ENCODE assay signal across 12 cellular contexts in genomic region chr16:8859913-8860881, GRCh38. TPM values are rescaled to one million over a fixed set of nuclear protein-coding genes. Genes with fewer than 3 reads are reported as not detected.
DNase-seq lines count a peak whose midpoint lies in the region; ATAC-seq and TF ChIP-seq lines count a peak whose summit lies in the region.
"Had no signal": no experiment of that assay in that cellular context is flagged by ENCODE, and none has a peak within 500 bp of the region (broad histone marks: within the 10 kb centered on the region; RNA-seq: fewer than 3 reads in every experiment).

No MANE protein-coding gene starts in this region.

- H3K27me3 Mint-ChIP-seq in HFFc6 (ENCODE audit: insufficient read depth), result peaks cover 23% of the 10 kb centered on the region
- no peaks in the 10 kb centered on the region for H3K27me3 Mint-ChIP-seq in stimulated activated memory B cell treated with anti-CD40 and anti-IgM and Interleukin-4, amounts not matched to agents 10 μg/mL and 1 μg/mL and 100 μg/mL, for 72 hours

- H3K9me2 ChIP-seq in hepatocyte (replicated peaks; ENCODE audit: insufficient read depth), result no peaks in the 10 kb centered on the region

- peaks cover 39% of the 10 kb centered on the region for H3K4me1 Mint-ChIP-seq in HFFc6 (ENCODE audit: low read depth)
- peaks cover 62% of the 10 kb centered on the region for H3K4me1 Mint-ChIP-seq in stimulated activated memory B cell treated with anti-CD40 and anti-IgM and Interleukin-4, amounts not matched to agents 10 μg/mL and 1 μg/mL and 100 μg/mL, for 72 hours

- no peak overlapping the region for H3K4me3 ChIP-seq in cardiac fibroblast (replicated peaks in 1 of 2; ENCODE audit: low read depth in 2 of 2, low read length in 2 of 2)
- H3K4me3 ChIP-seq in hepatocyte, result no peak overlapping the region

- WGBS in hepatocyte (ENCODE audit: low lambda C conversion rate, missing lambda C conversion rate), result 68% methylated on average over 25 of the region's 25 CpGs

- peaks cover 53% of the 10 kb centered on the region for H3K4me1 ChIP-seq in hepatocyte (ENCODE audit: insufficient read depth)

- no peaks in the 10 kb centered on the region for H3K27me3 ChIP-seq in hepatocyte

- H3K27ac ChIP-seq in hepatocyte, result peak overlapping the region; percentile 57
- H3K27ac ChIP-seq: parathyroid adenoma had no signal

- peak overlapping the region; percentile 57 for H3K4me2 ChIP-seq in hepatocyte

- no peaks in the 10 kb centered on the region for H3K9me3 Mint-ChIP-seq in HFFc6
- H3K9me3 Mint-ChIP-seq in stimulated activated memory B cell treated with anti-CD40 and anti-IgM and Interleukin-4, amounts not matched to agents 10 μg/mL and 1 μg/mL and 100 μg/mL, for 72 hours, result no peaks in the 10 kb centered on the region

- peaks cover 37% of the 10 kb centered on the region for H4K20me1 ChIP-seq in hepatocyte (ENCODE audit: insufficient read depth, poor library complexity, severe bottlenecking)

- no peaks in the 10 kb centered on the region for H3K9me3 ChIP-seq in hepatocyte (ENCODE audit: low read depth)

- no peak for TF ChIP-seq CTCF in HFFc6 (IDR thresholded peaks at IDR 0.05)
- no peak for TF ChIP-seq CTCF in cardiac fibroblast (IDR thresholded peaks at IDR 0.05; ENCODE audit: low read depth, low read length)
- TF ChIP-seq CTCF in hepatocyte (IDR thresholded peaks at IDR 0.05; ENCODE audit: poor library complexity), result no peak

- no peak for ATAC-seq in stimulated activated memory B cell treated with anti-CD40 and anti-IgM and Interleukin-4, amounts not matched to agents 10 μg/mL and 1 μg/mL and 100 μg/mL, for 72 hours
- no peak for ATAC-seq in HG03045 (IDR thresholded peaks at IDR 0.05; ENCODE audit: unreplicated experiment)

- no peak overlapping the region for H2AFZ ChIP-seq in hepatocyte
- H2AFZ ChIP-seq: parathyroid adenoma had no signal

- H3K79me2 ChIP-seq in hepatocyte, result peaks cover 68% of the 10 kb centered on the region

- H3K27ac Mint-ChIP-seq in HFFc6, result peak overlapping the region; percentile 45; the same call in 1 of the 2 replicates
- peak overlapping the region; percentile 57 for H3K27ac Mint-ChIP-seq in stimulated activated memory B cell treated with anti-CD40 and anti-IgM and Interleukin-4, amounts not matched to agents 10 μg/mL and 1 μg/mL and 100 μg/mL, for 72 hours

- peaks cover 24% of the 10 kb centered on the region for H3K36me3 Mint-ChIP-seq in HFFc6 (ENCODE audit: low read depth)
- H3K36me3 Mint-ChIP-seq in stimulated activated memory B cell treated with anti-CD40 and anti-IgM and Interleukin-4, amounts not matched to agents 10 μg/mL and 1 μg/mL and 100 μg/mL, for 72 hours, result peaks cover 51% of the 10 kb centered on the region

- no peaks in the 10 kb centered on the region for H3K36me3 ChIP-seq in hepatocyte (replicated peaks; ENCODE audit: insufficient read depth, low read depth)

- H3K4me3 Mint-ChIP-seq in HFFc6, result no peak overlapping the region
- no peak overlapping the region for H3K4me3 Mint-ChIP-seq in stimulated activated memory B cell treated with anti-CD40 and anti-IgM and Interleukin-4, amounts not matched to agents 10 μg/mL and 1 μg/mL and 100 μg/mL, for 72 hours

- no peak for DNase-seq in HFFc6
- DNase-seq in cardiac fibroblast (ENCODE audit: low read depth in 2 of 2), result peak; percentile 73 to 82
- DNase-seq in hepatocyte (ENCODE audit: low spot score), result peak; percentile 73
- DNase-seq in superior temporal gyrus (ENCODE audit: extremely low spot score), result no peak
- no peak for DNase-seq in NCI-H1436 (lab: John Stamatoyannopoulos, UW)
- no peak for DNase-seq in cerebellar nuclear complex (lab: John Stamatoyannopoulos, UW)
- DNase-seq: activated naive CD4-positive, alpha-beta T cell; DMS79; hypothalamus had no signal

RNA-seq across cellular contexts. Expression of gene CARHSP1, which starts 8.6 kb away (rescaled TPM):
- 100 to 1,000 TPM in 3 of 6 experiments, 10 to 100 TPM in 3; 91.4 to 114 (median 97.9) TPM for total RNA-seq in HFFc6 (2021; fragmentation: NEBNext Ultra II Directional; extraction: Animal tissue kit (Norgen Biotek cat#: 25700))
- 113 and 140 TPM in 2 replicates for total RNA-seq in hepatocyte
- polyA plus RNA-seq in hepatocyte, result 164 and 167 TPM in 2 replicates

RNA-seq across cellular contexts. Expression of gene LITAFD, which starts 22.0 kb away (rescaled TPM):
- total RNA-seq in HFFc6 (2021; fragmentation: NEBNext Ultra II Directional; extraction: Animal tissue kit (Norgen Biotek cat#: 25700)), result not detected
- not detected in 2 replicates for total RNA-seq in hepatocyte
- not detected in 2 replicates for polyA plus RNA-seq in hepatocyte

Comparison
In these comparisons a context has a peak if more than half of its experiments do, and no peak if none do; other contexts are left out.
1. DNase-seq: peak in cardiac fibroblast (2 of 2) and hepatocyte (single experiment); none in HFFc6 (single experiment), superior temporal gyrus (single experiment), NCI-H1436 (single experiment) and cerebellar nuclear complex (0 of 2).